Comparison of ENCODE assay signal across 25 cellular contexts in genomic region chr11:88683024-88683423, GRCh38.
"Had no signal": no experiment of that assay in that cellular context is flagged by ENCODE, and none has a peak within 500 bp of the region (broad histone marks: within the 10 kb centered on the region; RNA-seq: fewer than 3 reads in every experiment).

No MANE protein-coding gene starts in this region.

- DNase-seq: effector memory CD8-positive, alpha-beta T cell; esophagus squamous epithelium; foreskin fibroblast; kidney; left cardiac atrium; left ventricle myocardium inferior; lower lobe of right lung; midbrain; naive B cell; posterior cingulate gyrus; sigmoid colon; small intestine; stimulated activated CD4-positive, alpha-beta T cell treated with anti-CD3 and anti-CD28 coated beads, Interleukin-12 subunit alpha, Interleukin-12 subunit beta, amount 100 ng/mL, for 4 hours; stimulated activated naive CD4-positive, alpha-beta T cell; stomach; substantia nigra; transverse colon had no signal

- H3K27ac Mint-ChIP-seq: dendritic cell treated with granulocyte-macrophage colony-stimulating factor and Interleukin-4, amounts not matched to agents 40 ng/mL and 50 ng/mL, for 4 days; effector memory CD8-positive, alpha-beta T cell; memory B cell; nephron had no signal

- H3K4me1 Mint-ChIP-seq: memory B cell, naive B cell, nephron had no signal

- H3K4me3 ChIP-seq: esophagus squamous epithelium, gastroesophageal sphincter, left ventricle myocardium inferior, lower lobe of right lung, right atrium auricular region, sigmoid colon, stomach, thoracic aorta, transverse colon had no signal

- H3K27me3 ChIP-seq: esophagus squamous epithelium, gastroesophageal sphincter, neutrophil, right atrium auricular region, sigmoid colon, stomach, transverse colon had no signal

- H3K27ac ChIP-seq: esophagus squamous epithelium, gastroesophageal sphincter, left ventricle myocardium inferior, lower lobe of right lung, neutrophil, right atrium auricular region, sigmoid colon, stomach, thoracic aorta, transverse colon had no signal

- H3K4me1 ChIP-seq: esophagus squamous epithelium, gastroesophageal sphincter, left ventricle myocardium inferior, lower lobe of right lung, right atrium auricular region, sigmoid colon, stomach had no signal

- H3K27me3 Mint-ChIP-seq: dendritic cell treated with granulocyte-macrophage colony-stimulating factor and Interleukin-4, amounts not matched to agents 40 ng/mL and 50 ng/mL, for 4 days; effector memory CD8-positive, alpha-beta T cell; memory B cell; naive B cell had no signal

- FAIRE-seq: colon, kidney, small intestine had no signal

- H3K9me3 ChIP-seq: esophagus squamous epithelium, lower lobe of right lung, neutrophil, right atrium auricular region, sigmoid colon, thoracic aorta, transverse colon had no signal

- ATAC-seq: effector memory CD8-positive, alpha-beta T cell; gastroesophageal sphincter; left cardiac atrium; lower lobe of right lung had no signal

- H3K4me3 Mint-ChIP-seq: dendritic cell treated with granulocyte-macrophage colony-stimulating factor and Interleukin-4, amounts not matched to agents 40 ng/mL and 50 ng/mL, for 4 days; effector memory CD8-positive, alpha-beta T cell; memory B cell; naive B cell; nephron had no signal

- H3K36me3 Mint-ChIP-seq: memory B cell, naive B cell had no signal

- H3K36me3 ChIP-seq: esophagus squamous epithelium, gastroesophageal sphincter, left ventricle myocardium inferior, lower lobe of right lung, neutrophil, right atrium auricular region, sigmoid colon, stomach, thoracic aorta, transverse colon had no signal
